1 cellular context compared by ENCODE assay signal in the genomic region with DNA sequence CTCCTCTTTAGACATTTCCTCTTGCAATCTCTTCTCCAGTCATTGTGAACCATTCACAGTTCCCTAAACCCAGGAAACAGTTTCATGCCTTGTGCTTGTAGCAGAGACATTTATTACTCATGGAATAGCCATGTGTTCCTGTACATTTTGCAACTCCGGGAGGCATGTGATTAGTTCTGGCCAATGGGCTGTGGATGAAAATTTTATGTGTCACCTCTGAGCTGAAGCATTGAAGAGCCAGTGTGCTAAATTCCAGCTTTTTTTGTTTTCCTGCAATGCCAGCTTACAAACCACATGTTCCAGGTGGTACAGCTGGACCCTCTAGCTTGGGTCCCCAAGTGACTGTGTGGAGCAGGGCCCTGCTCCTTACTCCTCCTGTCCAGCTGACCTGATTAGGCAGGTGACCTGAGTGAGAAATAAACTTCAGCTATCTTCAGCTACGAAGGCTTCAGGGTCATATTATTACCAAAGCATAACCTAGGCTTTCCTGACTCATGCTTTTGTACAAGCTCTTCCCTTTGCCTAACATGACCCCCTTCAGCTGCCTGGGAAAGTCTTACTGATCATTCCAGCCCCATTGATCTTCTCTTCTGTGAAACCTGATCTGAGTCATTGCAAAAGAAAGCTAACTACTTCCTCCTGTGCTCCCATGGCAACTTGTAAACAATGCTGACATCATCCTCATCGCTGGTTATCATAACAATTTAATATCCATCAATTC.
TF ChIP-seq lines count a peak whose summit lies in the region.

No MANE protein-coding gene starts in this region.

TF ChIP-seq in HepG2, 621 proteins besides CTCF, POLR2A, EP300 and RAD21 (continued from another document and continues in another):
- TF ChIP-seq, protein P1, sequence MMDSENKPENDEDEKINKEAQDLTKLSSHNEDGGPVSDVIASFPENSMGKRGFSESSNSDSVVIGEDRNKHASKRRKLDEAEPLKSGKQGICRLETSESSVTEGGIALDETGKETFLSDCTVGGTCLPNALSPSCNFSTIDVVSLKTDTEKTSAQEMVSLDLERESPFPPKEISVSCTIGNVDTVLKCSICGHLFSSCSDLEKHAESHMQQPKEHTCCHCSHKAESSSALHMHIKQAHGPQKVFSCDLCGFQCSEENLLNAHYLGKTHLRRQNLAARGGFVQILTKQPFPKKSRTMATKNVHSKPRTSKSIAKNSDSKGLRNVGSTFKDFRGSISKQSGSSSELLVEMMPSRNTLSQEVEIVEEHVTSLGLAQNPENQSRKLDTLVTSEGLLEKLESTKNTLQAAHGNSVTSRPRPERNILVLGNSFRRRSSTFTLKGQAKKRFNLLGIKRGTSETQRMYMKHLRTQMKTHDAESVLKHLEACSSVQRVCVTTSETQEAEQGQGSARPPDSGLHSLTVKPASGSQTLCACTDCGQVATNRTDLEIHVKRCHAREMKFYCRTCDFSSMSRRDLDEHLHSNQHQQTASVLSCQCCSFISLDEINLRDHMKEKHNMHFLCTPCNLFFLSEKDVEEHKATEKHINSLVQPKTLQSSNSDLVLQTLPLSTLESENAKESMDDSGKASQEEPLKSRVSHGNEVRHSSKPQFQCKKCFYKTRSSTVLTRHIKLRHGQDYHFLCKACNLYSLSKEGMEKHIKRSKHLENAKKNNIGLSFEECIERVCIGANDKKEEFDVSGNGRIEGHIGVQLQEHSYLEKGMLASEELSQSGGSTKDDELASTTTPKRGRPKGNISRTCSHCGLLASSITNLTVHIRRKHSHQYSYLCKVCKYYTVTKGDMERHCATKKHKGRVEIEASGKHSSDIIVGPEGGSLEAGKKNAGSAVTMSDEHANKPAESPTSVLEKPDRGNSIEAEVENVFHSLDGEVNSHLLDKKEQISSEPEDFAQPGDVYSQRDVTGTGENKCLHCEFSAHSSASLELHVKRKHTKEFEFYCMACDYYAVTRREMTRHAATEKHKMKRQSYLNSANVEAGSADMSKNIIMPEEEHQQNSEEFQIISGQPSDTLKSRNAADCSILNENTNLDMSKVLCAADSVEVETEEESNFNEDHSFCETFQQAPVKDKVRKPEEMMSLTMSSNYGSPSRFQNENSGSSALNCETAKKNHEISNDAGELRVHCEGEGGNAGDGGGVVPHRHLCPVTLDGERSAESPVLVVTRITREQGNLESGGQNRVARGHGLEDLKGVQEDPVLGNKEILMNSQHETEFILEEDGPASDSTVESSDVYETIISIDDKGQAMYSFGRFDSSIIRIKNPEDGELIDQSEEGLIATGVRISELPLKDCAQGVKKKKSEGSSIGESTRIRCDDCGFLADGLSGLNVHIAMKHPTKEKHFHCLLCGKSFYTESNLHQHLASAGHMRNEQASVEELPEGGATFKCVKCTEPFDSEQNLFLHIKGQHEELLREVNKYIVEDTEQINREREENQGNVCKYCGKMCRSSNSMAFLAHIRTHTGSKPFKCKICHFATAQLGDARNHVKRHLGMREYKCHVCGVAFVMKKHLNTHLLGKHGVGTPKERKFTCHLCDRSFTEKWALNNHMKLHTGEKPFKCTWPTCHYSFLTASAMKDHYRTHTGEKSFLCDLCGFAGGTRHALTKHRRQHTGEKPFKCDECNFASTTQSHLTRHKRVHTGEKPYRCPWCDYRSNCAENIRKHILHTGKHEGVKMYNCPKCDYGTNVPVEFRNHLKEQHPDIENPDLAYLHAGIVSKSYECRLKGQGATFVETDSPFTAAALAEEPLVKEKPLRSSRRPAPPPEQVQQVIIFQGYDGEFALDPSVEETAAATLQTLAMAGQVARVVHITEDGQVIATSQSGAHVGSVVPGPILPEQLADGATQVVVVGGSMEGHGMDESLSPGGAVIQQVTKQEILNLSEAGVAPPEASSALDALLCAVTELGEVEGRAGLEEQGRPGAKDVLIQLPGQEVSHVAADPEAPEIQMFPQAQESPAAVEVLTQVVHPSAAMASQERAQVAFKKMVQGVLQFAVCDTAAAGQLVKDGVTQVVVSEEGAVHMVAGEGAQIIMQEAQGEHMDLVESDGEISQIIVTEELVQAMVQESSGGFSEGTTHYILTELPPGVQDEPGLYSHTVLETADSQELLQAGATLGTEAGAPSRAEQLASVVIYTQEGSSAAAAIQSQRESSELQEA (CRISPR knock-in tag; IDR thresholded peaks at IDR 0.05; ENCODE audit: not compliant biosample characterization), result no peak
- TF ChIP-seq, protein P2, sequence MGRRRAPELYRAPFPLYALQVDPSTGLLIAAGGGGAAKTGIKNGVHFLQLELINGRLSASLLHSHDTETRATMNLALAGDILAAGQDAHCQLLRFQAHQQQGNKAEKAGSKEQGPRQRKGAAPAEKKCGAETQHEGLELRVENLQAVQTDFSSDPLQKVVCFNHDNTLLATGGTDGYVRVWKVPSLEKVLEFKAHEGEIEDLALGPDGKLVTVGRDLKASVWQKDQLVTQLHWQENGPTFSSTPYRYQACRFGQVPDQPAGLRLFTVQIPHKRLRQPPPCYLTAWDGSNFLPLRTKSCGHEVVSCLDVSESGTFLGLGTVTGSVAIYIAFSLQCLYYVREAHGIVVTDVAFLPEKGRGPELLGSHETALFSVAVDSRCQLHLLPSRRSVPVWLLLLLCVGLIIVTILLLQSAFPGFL (CRISPR knock-in tag; IDR thresholded peaks at IDR 0.05), result no peak
- TF ChIP-seq ZNF776 (CRISPR knock-in tag; IDR thresholded peaks at IDR 0.05) (no peak), HNRNPLL (IDR thresholded peaks at IDR 0.05; ENCODE audit: low read depth, low read length, poor library complexity, severe bottlenecking) (no peak), TBL1XR1 (IDR thresholded peaks at IDR 0.05; ENCODE audit: borderline replicate concordance, low read length, partially characterized antibody) (peak; percentile 59), ZNF564 (CRISPR knock-in tag; IDR thresholded peaks at IDR 0.05) (no peak), RFX1 (IDR thresholded peaks at IDR 0.05) (peak; percentile 94), FOXK1 (CRISPR knock-in tag; IDR thresholded peaks at IDR 0.05; ENCODE audit: borderline replicate concordance, low read depth) (peak; percentile 61; the same call in 1 of the 2 replicates), KMT2B (CRISPR knock-in tag; IDR thresholded peaks at IDR 0.05) (no peak), EHMT2 (IDR thresholded peaks at IDR 0.05; ENCODE audit: borderline replicate concordance, low read depth, low read length) (no peak; the same call in 1 of the 2 replicates), ZNF660 (CRISPR knock-in tag; IDR thresholded peaks at IDR 0.05; ENCODE audit: borderline replicate concordance, low read depth) (no peak), GABPB1 (CRISPR knock-in tag; IDR thresholded peaks at IDR 0.05) (peak; percentile 62), ZBTB20 (CRISPR knock-in tag; IDR thresholded peaks at IDR 0.05; ENCODE audit: borderline replicate concordance, low read depth) (no peak), ZNF674 (CRISPR knock-in tag; IDR thresholded peaks at IDR 0.05; ENCODE audit: low read depth) (no peak), ZNF33B (CRISPR knock-in tag; IDR thresholded peaks at IDR 0.05) (no peak), ZNF614 (CRISPR knock-in tag; IDR thresholded peaks at IDR 0.05; ENCODE audit: borderline replicate concordance) (peak; percentile 74; the same call in 1 of the 2 replicates), EED (CRISPR knock-in tag; IDR thresholded peaks at IDR 0.05) (no peak), CHD4 (IDR thresholded peaks at IDR 0.05; ENCODE audit: borderline replicate concordance, low read length) (peak; percentile 68; the same call in 1 of the 2 replicates), ZNF879 (CRISPR knock-in tag; IDR thresholded peaks at IDR 0.05) (no peak), ZNF549 (CRISPR knock-in tag; IDR thresholded peaks at IDR 0.05) (no peak)
- TF ChIP-seq, protein P3, sequence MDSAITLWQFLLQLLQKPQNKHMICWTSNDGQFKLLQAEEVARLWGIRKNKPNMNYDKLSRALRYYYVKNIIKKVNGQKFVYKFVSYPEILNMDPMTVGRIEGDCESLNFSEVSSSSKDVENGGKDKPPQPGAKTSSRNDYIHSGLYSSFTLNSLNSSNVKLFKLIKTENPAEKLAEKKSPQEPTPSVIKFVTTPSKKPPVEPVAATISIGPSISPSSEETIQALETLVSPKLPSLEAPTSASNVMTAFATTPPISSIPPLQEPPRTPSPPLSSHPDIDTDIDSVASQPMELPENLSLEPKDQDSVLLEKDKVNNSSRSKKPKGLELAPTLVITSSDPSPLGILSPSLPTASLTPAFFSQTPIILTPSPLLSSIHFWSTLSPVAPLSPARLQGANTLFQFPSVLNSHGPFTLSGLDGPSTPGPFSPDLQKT (CRISPR knock-in tag; IDR thresholded peaks at IDR 0.05; ENCODE audit: borderline replicate concordance), result no peak
- TF ChIP-seq, protein P4, sequence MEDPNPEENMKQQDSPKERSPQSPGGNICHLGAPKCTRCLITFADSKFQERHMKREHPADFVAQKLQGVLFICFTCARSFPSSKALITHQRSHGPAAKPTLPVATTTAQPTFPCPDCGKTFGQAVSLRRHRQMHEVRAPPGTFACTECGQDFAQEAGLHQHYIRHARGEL (CRISPR knock-in tag; IDR thresholded peaks at IDR 0.05), result no peak
- TF ChIP-seq, protein P5, sequence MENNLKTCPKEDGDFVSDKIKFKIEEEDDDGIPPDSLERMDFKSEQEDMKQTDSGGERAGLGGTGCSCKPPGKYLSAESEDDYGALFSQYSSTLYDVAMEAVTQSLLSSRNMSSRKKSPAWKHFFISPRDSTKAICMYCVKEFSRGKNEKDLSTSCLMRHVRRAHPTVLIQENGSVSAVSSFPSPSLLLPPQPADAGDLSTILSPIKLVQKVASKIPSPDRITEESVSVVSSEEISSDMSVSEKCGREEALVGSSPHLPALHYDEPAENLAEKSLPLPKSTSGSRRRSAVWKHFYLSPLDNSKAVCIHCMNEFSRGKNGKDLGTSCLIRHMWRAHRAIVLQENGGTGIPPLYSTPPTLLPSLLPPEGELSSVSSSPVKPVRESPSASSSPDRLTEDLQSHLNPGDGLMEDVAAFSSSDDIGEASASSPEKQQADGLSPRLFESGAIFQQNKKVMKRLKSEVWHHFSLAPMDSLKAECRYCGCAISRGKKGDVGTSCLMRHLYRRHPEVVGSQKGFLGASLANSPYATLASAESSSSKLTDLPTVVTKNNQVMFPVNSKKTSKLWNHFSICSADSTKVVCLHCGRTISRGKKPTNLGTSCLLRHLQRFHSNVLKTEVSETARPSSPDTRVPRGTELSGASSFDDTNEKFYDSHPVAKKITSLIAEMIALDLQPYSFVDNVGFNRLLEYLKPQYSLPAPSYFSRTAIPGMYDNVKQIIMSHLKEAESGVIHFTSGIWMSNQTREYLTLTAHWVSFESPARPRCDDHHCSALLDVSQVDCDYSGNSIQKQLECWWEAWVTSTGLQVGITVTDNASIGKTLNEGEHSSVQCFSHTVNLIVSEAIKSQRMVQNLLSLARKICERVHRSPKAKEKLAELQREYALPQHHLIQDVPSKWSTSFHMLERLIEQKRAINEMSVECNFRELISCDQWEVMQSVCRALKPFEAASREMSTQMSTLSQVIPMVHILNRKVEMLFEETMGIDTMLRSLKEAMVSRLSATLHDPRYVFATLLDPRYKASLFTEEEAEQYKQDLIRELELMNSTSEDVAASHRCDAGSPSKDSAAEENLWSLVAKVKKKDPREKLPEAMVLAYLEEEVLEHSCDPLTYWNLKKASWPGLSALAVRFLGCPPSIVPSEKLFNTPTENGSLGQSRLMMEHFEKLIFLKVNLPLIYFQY (CRISPR knock-in tag; IDR thresholded peaks at IDR 0.05; ENCODE audit: borderline replicate concordance), result no peak
- TF ChIP-seq, protein P6, sequence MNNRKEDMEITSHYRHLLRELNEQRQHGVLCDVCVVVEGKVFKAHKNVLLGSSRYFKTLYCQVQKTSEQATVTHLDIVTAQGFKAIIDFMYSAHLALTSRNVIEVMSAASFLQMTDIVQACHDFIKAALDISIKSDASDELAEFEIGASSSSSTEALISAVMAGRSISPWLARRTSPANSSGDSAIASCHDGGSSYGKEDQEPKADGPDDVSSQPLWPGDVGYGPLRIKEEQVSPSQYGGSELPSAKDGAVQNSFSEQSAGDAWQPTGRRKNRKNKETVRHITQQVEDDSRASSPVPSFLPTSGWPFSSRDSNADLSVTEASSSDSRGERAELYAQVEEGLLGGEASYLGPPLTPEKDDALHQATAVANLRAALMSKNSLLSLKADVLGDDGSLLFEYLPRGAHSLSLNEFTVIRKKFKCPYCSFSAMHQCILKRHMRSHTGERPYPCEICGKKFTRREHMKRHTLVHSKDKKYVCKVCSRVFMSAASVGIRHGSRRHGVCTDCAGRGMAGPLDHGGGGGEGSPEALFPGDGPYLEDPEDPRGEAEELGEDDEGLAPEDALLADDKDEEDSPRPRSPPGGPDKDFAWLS (CRISPR knock-in tag; IDR thresholded peaks at IDR 0.05; ENCODE audit: borderline replicate concordance), result no peak
- TF ChIP-seq, protein P7, sequence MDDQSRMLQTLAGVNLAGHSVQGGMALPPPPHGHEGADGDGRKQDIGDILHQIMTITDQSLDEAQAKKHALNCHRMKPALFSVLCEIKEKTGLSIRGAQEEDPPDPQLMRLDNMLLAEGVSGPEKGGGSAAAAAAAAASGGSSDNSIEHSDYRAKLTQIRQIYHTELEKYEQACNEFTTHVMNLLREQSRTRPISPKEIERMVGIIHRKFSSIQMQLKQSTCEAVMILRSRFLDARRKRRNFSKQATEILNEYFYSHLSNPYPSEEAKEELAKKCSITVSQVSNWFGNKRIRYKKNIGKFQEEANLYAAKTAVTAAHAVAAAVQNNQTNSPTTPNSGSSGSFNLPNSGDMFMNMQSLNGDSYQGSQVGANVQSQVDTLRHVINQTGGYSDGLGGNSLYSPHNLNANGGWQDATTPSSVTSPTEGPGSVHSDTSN (CRISPR knock-in tag; IDR thresholded peaks at IDR 0.05; ENCODE audit: borderline replicate concordance), result no peak
- TF ChIP-seq, protein P8, sequence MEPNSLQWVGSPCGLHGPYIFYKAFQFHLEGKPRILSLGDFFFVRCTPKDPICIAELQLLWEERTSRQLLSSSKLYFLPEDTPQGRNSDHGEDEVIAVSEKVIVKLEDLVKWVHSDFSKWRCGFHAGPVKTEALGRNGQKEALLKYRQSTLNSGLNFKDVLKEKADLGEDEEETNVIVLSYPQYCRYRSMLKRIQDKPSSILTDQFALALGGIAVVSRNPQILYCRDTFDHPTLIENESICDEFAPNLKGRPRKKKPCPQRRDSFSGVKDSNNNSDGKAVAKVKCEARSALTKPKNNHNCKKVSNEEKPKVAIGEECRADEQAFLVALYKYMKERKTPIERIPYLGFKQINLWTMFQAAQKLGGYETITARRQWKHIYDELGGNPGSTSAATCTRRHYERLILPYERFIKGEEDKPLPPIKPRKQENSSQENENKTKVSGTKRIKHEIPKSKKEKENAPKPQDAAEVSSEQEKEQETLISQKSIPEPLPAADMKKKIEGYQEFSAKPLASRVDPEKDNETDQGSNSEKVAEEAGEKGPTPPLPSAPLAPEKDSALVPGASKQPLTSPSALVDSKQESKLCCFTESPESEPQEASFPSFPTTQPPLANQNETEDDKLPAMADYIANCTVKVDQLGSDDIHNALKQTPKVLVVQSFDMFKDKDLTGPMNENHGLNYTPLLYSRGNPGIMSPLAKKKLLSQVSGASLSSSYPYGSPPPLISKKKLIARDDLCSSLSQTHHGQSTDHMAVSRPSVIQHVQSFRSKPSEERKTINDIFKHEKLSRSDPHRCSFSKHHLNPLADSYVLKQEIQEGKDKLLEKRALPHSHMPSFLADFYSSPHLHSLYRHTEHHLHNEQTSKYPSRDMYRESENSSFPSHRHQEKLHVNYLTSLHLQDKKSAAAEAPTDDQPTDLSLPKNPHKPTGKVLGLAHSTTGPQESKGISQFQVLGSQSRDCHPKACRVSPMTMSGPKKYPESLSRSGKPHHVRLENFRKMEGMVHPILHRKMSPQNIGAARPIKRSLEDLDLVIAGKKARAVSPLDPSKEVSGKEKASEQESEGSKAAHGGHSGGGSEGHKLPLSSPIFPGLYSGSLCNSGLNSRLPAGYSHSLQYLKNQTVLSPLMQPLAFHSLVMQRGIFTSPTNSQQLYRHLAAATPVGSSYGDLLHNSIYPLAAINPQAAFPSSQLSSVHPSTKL (CRISPR knock-in tag; IDR thresholded peaks at IDR 0.05), result peak; percentile 92
